Comparison of ENCODE assay signal across 8 cellular contexts in the genomic region with DNA sequence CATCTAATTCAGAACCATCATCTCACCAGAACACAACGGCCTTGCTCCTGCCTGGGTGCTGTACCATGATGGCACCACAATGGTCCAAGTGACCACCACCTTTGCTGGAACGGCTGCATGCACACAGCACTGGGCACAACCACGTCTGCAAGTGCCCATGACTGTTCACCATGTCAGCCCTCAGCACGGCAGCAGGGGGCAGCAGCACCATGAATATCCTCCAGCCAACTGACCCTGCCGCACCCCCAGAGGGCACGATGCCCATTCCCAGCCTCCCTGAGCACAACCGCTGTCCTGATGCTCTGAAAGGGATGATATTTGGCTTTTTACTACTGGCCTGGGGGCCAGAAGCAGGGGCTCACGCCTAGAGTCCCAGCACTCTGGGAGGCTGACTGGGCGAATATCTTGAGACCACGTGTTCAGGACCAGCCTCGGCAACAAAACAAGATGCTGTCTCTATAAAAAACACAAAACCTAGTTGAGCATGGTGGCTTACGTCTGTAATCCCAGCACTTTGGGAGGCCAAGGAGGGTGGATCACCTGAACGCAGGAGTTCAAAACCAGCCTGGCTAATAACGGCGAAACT. TPM values are rescaled to one million over a fixed set of nuclear protein-coding genes. Genes with fewer than 3 reads are reported as not detected.
A peak's percentile ranks its signal among the peaks of the same experiment; 100 is the strongest.
DNase-seq lines count a peak whose midpoint lies in the region; ATAC-seq and TF ChIP-seq lines count a peak whose summit lies in the region.

No MANE protein-coding gene starts in this region.

- H3K9me3 ChIP-seq in Loucy (ENCODE audit: insufficient read depth, low read depth, low read length) (no peaks in the 10 kb centered on the region), esophagus muscularis mucosa (no peaks in the 10 kb centered on the region), vagina (no peaks in the 10 kb centered on the region)

- 64% methylated on average over 12 of the region's 15 CpGs for WGBS in esophagus muscularis mucosa

- H3K4me3 Mint-ChIP-seq in activated CD8-positive, alpha-beta T cell treated with anti-CD3 and anti-CD28 coated beads for 36 hours: no peak overlapping the region
- H3K4me3 Mint-ChIP-seq in natural killer cell: no peak overlapping the region

- TF ChIP-seq EP300 in esophagus muscularis mucosa (IDR thresholded peaks at IDR 0.05): no peak

- CTCF ChIA-PET in activated CD8-positive, alpha-beta T cell treated with anti-CD3 and anti-CD28 coated beads for 36 hours (lab: Charles Lee): interaction anchor here (0.6 to 1.4 kb wide), 10 partner anchors 11 to 86 kb away, joined by 3 to 6 read pairs (median 4); partner anchors contain the start of gene TMEM80

- POLR2A ChIA-PET in activated CD8-positive, alpha-beta T cell treated with anti-CD3 and anti-CD28 coated beads for 36 hours (lab: Charles Lee): no interaction called here

- H3K79me2 ChIP-seq in Loucy (ENCODE audit: insufficient read depth, low read length): no peaks in the 10 kb centered on the region

- no peaks in the 10 kb centered on the region for H3K9me2 ChIP-seq in Loucy (replicated peaks; ENCODE audit: low read depth, low read length)

- DNase-seq in GM03348 (ENCODE audit: low spot score) (peak; percentile 87), esophagus muscularis mucosa (ENCODE audit: extremely low spot score) (no peak), natural killer cell (peak; percentile 38), vagina (ENCODE audit: extremely low spot score in 2 of 2) (no peak), OCI-M2 (lab: John Stamatoyannopoulos, UW; ENCODE audit: unreplicated experiment) (no peak)
- peak; percentile 70 for DNase-seq in activated CD8-positive, alpha-beta T cell treated with anti-CD3 and anti-CD28 coated beads for 36 hours

- H3K4me1 Mint-ChIP-seq in activated CD8-positive, alpha-beta T cell treated with anti-CD3 and anti-CD28 coated beads for 36 hours (ENCODE audit: low read depth): no peaks in the 10 kb centered on the region
- peaks cover 0 to 6% of the 10 kb centered on the region in 2 donors for H3K4me1 Mint-ChIP-seq in natural killer cell

- H3K4me3 ChIP-seq in Loucy (ENCODE audit: low read length, poor library complexity, severe bottlenecking) (no peak overlapping the region), esophagus muscularis mucosa (no peak overlapping the region), vagina (no peak overlapping the region)

- H3K4me1 ChIP-seq in Loucy (ENCODE audit: insufficient read depth, low read length, poor library complexity, severe bottlenecking) (no peaks in the 10 kb centered on the region), esophagus muscularis mucosa (peaks cover 0 to 21% (median 14%) of the 10 kb centered on the region in 4 donors), vagina (peaks cover 17% of the 10 kb centered on the region)

- peak; percentile 80 for ATAC-seq in activated CD8-positive, alpha-beta T cell treated with anti-CD3 and anti-CD28 coated beads for 36 hours
- ATAC-seq in natural killer cell (peak; percentile 60 to 73 (median 64)), HG02981 (IDR thresholded peaks at IDR 0.05; ENCODE audit: unreplicated experiment) (no peak)

- H3K4me2 ChIP-seq in Loucy (ENCODE audit: low read depth, low read length, poor library complexity, severe bottlenecking): no peak overlapping the region

- H4K20me1 ChIP-seq in Loucy (ENCODE audit: insufficient read depth, low read length, poor library complexity, severe bottlenecking): no peaks in the 10 kb centered on the region

- TF ChIP-seq POLR2A in esophagus muscularis mucosa (IDR thresholded peaks at IDR 0.05; ENCODE audit: low read depth) (no peak), vagina (IDR thresholded peaks at IDR 0.05) (no peak)

- H3K9me3 Mint-ChIP-seq in activated CD8-positive, alpha-beta T cell treated with anti-CD3 and anti-CD28 coated beads for 36 hours: no peaks in the 10 kb centered on the region
- H3K9me3 Mint-ChIP-seq in natural killer cell: no peaks in the 10 kb centered on the region

- intact Hi-C loops in activated CD8-positive, alpha-beta T cell treated with anti-CD3 and anti-CD28 coated beads for 36 hours (cut with micrococcal nuclease): loop anchor here (2.0 kb wide), 1 partner anchor 60 kb away; no protein-coding TSS in a partner anchor
- intact Hi-C loops in esophagus muscularis mucosa (cut with DNase I) (loop anchor here (2.0 kb wide), 1 partner anchor 66 kb away; no protein-coding TSS in a partner anchor), natural killer cell (cut with micrococcal nuclease) (no loop called here), vagina (cut with DNase I) (loop anchor here (5.0 kb wide), 1 partner anchor 65 kb away; no protein-coding TSS in a partner anchor)

- no peaks in the 10 kb centered on the region for H3K27me3 Mint-ChIP-seq in activated CD8-positive, alpha-beta T cell treated with anti-CD3 and anti-CD28 coated beads for 36 hours
- H3K27me3 Mint-ChIP-seq in natural killer cell (ENCODE audit: low read depth in 2 of 2): no peaks in the 10 kb centered on the region

- no peak overlapping the region for H2AFZ ChIP-seq in Loucy (ENCODE audit: low read length)

- peaks cover 8% of the 10 kb centered on the region for H3K36me3 Mint-ChIP-seq in activated CD8-positive, alpha-beta T cell treated with anti-CD3 and anti-CD28 coated beads for 36 hours (ENCODE audit: low read depth)
- H3K36me3 Mint-ChIP-seq in natural killer cell: no peaks in the 10 kb centered on the region

- no peak overlapping the region for H3K9ac ChIP-seq in Loucy (ENCODE audit: low read depth, low read length, poor library complexity, severe bottlenecking)

- peaks cover 39% of the 10 kb centered on the region; the same call in 1 of the 2 replicates for H3K36me3 ChIP-seq in Loucy (ENCODE audit: insufficient read depth, low read length)
- peaks cover 8 to 80% (median 52%) of the 10 kb centered on the region in 4 donors for H3K36me3 ChIP-seq in esophagus muscularis mucosa
- peaks cover 0 to 4% of the 10 kb centered on the region in 2 donors for H3K36me3 ChIP-seq in vagina

- H3K27ac ChIP-seq in esophagus muscularis mucosa (replicated peaks in 1 of 4): no peak overlapping the region
- no peak overlapping the region for H3K27ac ChIP-seq in vagina

- H3K27ac Mint-ChIP-seq in activated CD8-positive, alpha-beta T cell treated with anti-CD3 and anti-CD28 coated beads for 36 hours: no peak overlapping the region
- H3K27ac Mint-ChIP-seq in natural killer cell: no peak overlapping the region

- H3F3A ChIP-seq in Loucy (ENCODE audit: low read depth): no peaks in the 10 kb centered on the region

- no peaks in the 10 kb centered on the region for H3K27me3 ChIP-seq in Loucy (ENCODE audit: insufficient read depth, low read length, poor library complexity, severe bottlenecking)
- H3K27me3 ChIP-seq in esophagus muscularis mucosa: no peaks in the 10 kb centered on the region
- H3K27me3 ChIP-seq in vagina: no peaks in the 10 kb centered on the region

- TF ChIP-seq CTCF in Loucy (conservative IDR thresholded peaks at IDR 0.05; ENCODE audit: low read length): peak; percentile 86
- TF ChIP-seq CTCF in activated CD8-positive, alpha-beta T cell treated with anti-CD3 and anti-CD28 coated beads for 36 hours (IDR thresholded peaks at IDR 0.05): peak; percentile 83
- peak; percentile 64 to 79 (median 77) for TF ChIP-seq CTCF in esophagus muscularis mucosa (IDR thresholded peaks at IDR 0.05)
- peak; percentile 65 for TF ChIP-seq CTCF in natural killer cell (IDR thresholded peaks at IDR 0.05)
- peak; percentile 41 to 73 (median 69) for TF ChIP-seq CTCF in vagina (IDR thresholded peaks at IDR 0.05)

RNA-seq across cellular contexts. Expression of gene DRD4, which starts 25.7 kb away (rescaled TPM):
- under 1 TPM; 0.88 to 0.89 TPM for total RNA-seq in activated CD8-positive, alpha-beta T cell treated with anti-CD3 and anti-CD28 coated beads for 36 hours
- total RNA-seq in esophagus muscularis mucosa (1 to 10 TPM in 1 of 4 donors, under 1 TPM in 2, not detected in 1; 0.26 to 1.1 (median 0.42) TPM), natural killer cell (1 to 10 TPM in 1 of 3 donors, under 1 TPM in 2; 0.49 to 1.2 (median 0.61) TPM), vagina (1.2 TPM)

RNA-seq across cellular contexts. Expression of gene DEAF1, which starts 32.2 kb away (rescaled TPM):
- 10 to 100 TPM; 59.1 to 59.3 TPM for total RNA-seq in activated CD8-positive, alpha-beta T cell treated with anti-CD3 and anti-CD28 coated beads for 36 hours
- 10 to 100 TPM; 24.9 to 57.1 (median 39.4) TPM for total RNA-seq in esophagus muscularis mucosa
- total RNA-seq in natural killer cell: 10 to 100 TPM; 25.9 to 26.9 (median 26.8) TPM
- 33.6 TPM for total RNA-seq in vagina

RNA-seq across cellular contexts. Expression of gene TMEM80, which starts 32.8 kb away (rescaled TPM):
- 10 to 100 TPM; 10.6 to 12.5 TPM for total RNA-seq in activated CD8-positive, alpha-beta T cell treated with anti-CD3 and anti-CD28 coated beads for 36 hours
- total RNA-seq in esophagus muscularis mucosa (10 to 100 TPM; 27.4 to 55.2 (median 39.6) TPM), natural killer cell (10 to 100 TPM; 17.8 to 42.1 (median 33.0) TPM), vagina (12.8 TPM)

RNA-seq across cellular contexts. Expression of gene SCT, which starts 35.8 kb away (rescaled TPM):
- not detected for total RNA-seq in activated CD8-positive, alpha-beta T cell treated with anti-CD3 and anti-CD28 coated beads for 36 hours
- total RNA-seq in esophagus muscularis mucosa: not detected
- total RNA-seq in natural killer cell: not detected
- total RNA-seq in vagina: not detected

RNA-seq across cellular contexts. Expression of gene CDHR5, which starts 38.0 kb away (rescaled TPM):
- not detected for total RNA-seq in activated CD8-positive, alpha-beta T cell treated with anti-CD3 and anti-CD28 coated beads for 36 hours
- total RNA-seq in esophagus muscularis mucosa: 1 to 10 TPM in 1 of 4 donors, not detected in 3; 1.3 TPM
- total RNA-seq in natural killer cell: not detected
- total RNA-seq in vagina: not detected

Comparison
In these comparisons a context has a peak if more than half of its experiments do, and no peak if none do; other contexts are left out.
1. DNase-seq: peak in GM03348 (single experiment), activated CD8-positive, alpha-beta T cell treated with anti-CD3 and anti-CD28 coated beads for 36 hours (single experiment) and natural killer cell (single experiment); none in esophagus muscularis mucosa (single experiment), vagina (0 of 2) and OCI-M2 (single experiment).
2. Peak in every context shown above with its lines, with median percentiles within 50 percentile points of each other: CTCF ChIP-seq.